ENCODE assay signal across 19 cellular contexts in genomic region chr10:51014680-51015425, GRCh38. TPM values are rescaled to one million over a fixed set of nuclear protein-coding genes. Genes with fewer than 3 reads are reported as not detected.
DNase-seq lines count a peak whose midpoint lies in the region; ATAC-seq and TF ChIP-seq lines count a peak whose summit lies in the region.
"Had no signal": no experiment of that assay in that cellular context is flagged by ENCODE, and none has a peak within 500 bp of the region (broad histone marks: within the 10 kb centered on the region; RNA-seq: fewer than 3 reads in every experiment).

No MANE protein-coding gene starts in this region.

- H3K36me3 ChIP-seq in BLaER1 treated with 17β-estradiol and CSF1 and Interleukin-3, amounts not matched to agents 10 nM and 100 nM = no peaks in the 10 kb centered on the region
- H3K36me3 ChIP-seq in MM.1S (replicated peaks; ENCODE audit: insufficient read depth, low read length) = no peaks in the 10 kb centered on the region
- no peaks in the 10 kb centered on the region for H3K36me3 ChIP-seq in mucosa of descending colon (ENCODE audit: low read depth)
- no peaks in the 10 kb centered on the region for H3K36me3 ChIP-seq in adrenal gland (replicated peaks in 1 of 2)

- peak overlapping the region; percentile 53 to 81 (median 72) for H3K4me2 ChIP-seq in BLaER1 treated with 17β-estradiol and CSF1 and Interleukin-3, amounts not matched to agents 10 nM and 100 nM
- peak overlapping the region; percentile 44 for H3K4me2 ChIP-seq in MM.1S (ENCODE audit: low read depth, low read length)

- H3K9me2 ChIP-seq in MM.1S (replicated peaks; ENCODE audit: insufficient read depth, low read length) = no peaks in the 10 kb centered on the region

- no peaks in the 10 kb centered on the region for H3K79me2 ChIP-seq in MM.1S (ENCODE audit: low read length)

- H3K4me3 ChIP-seq in BLaER1 treated with 17β-estradiol and CSF1 and Interleukin-3, amounts not matched to agents 10 nM and 100 nM = peak overlapping the region in 1 of 10 experiments; percentile 18; a peak in 2 of 20 replicates
- no peak overlapping the region for H3K4me3 ChIP-seq in MM.1S (ENCODE audit: low read length)
- H3K4me3 ChIP-seq in mucosa of descending colon = no peak overlapping the region
- H3K4me3 ChIP-seq in adrenal gland = no peak overlapping the region

- peaks cover 18 to 32% (median 27%) of the 10 kb centered on the region in 10 experiments for H3K4me1 ChIP-seq in BLaER1 treated with 17β-estradiol and CSF1 and Interleukin-3, amounts not matched to agents 10 nM and 100 nM
- H3K4me1 ChIP-seq in MM.1S (ENCODE audit: low read length) = peaks cover 14% of the 10 kb centered on the region
- H3K4me1 ChIP-seq in mucosa of descending colon (ENCODE audit: low read depth) = no peaks in the 10 kb centered on the region
- no peaks in the 10 kb centered on the region for H3K4me1 ChIP-seq in adrenal gland (replicated peaks in 1 of 2)

- DNase-seq in MM.1S (peak; percentile 69), dedifferentiated amniotic fluid mesenchymal stem cell (ENCODE audit: extremely low spot score) (peak; percentile 47), pons (ENCODE audit: low spot score) (peak; percentile 22), mucosa of descending colon (no peak), adrenal gland (no peak), GM20000 (ENCODE audit: low spot score) (no peak)
- DNase-seq in stimulated activated CD4-positive, alpha-beta T cell treated with anti-CD3 and anti-CD28 coated beads, Interleukin-4, amount 100 ng/mL, for 4 hours = no peak
- DNase-seq: activated CD4-positive, alpha-beta T cell treated with anti-CD3 and anti-CD28 coated beads for 36 hours; activated gamma-delta T cell; anterior cingulate cortex; glutamatergic neuron; HFFc6; immature natural killer cell; mammary epithelial cell; NCI-H2029; retina; stimulated activated naive CD8-positive, alpha-beta T cell treated with anti-CD3 and anti-CD28 coated beads, Interleukin-15, amount 100 ng/mL, for 72 hours had no signal

- no peak overlapping the region; the same call in 1 of the 2 replicates for H2AFZ ChIP-seq in MM.1S (ENCODE audit: low read length)

- no peaks in the 10 kb centered on the region for H3F3A ChIP-seq in MM.1S (ENCODE audit: insufficient read depth, low read length)

- peak overlapping the region in 9 of 11 experiments; percentile 25 to 81 (median 68); a peak in 17 of 22 replicates for H3K27ac ChIP-seq in BLaER1 treated with 17β-estradiol and CSF1 and Interleukin-3, amounts not matched to agents 10 nM and 100 nM
- H3K27ac ChIP-seq in MM.1S (ENCODE audit: low read length) = no peak overlapping the region; the same call in 1 of the 2 replicates
- H3K27ac ChIP-seq in adrenal gland = peak overlapping the region in 1 of 5 donors; percentile 45

- H3K9ac ChIP-seq in BLaER1 treated with 17β-estradiol and CSF1 and Interleukin-3, amounts not matched to agents 10 nM and 100 nM = peak overlapping the region in 5 of 11 experiments; percentile 18 to 43 (median 37); a peak in 8 of 22 replicates
- H3K9ac ChIP-seq in MM.1S (ENCODE audit: low read length) = no peak overlapping the region

- peaks cover 0 to 4% (median 0%) of the 10 kb centered on the region in 11 experiments; a peak in 2 of 22 replicates for H3K27me3 ChIP-seq in BLaER1 treated with 17β-estradiol and CSF1 and Interleukin-3, amounts not matched to agents 10 nM and 100 nM
- H3K27me3 ChIP-seq in MM.1S (replicated peaks; ENCODE audit: insufficient read depth, low read length) (no peaks in the 10 kb centered on the region), adrenal gland (no peaks in the 10 kb centered on the region)

- H4K20me1 ChIP-seq in BLaER1 treated with 17β-estradiol and CSF1 and Interleukin-3, amounts not matched to agents 10 nM and 100 nM = no peaks in the 10 kb centered on the region
- H4K20me1 ChIP-seq in MM.1S (ENCODE audit: insufficient read depth, low read length) = no peaks in the 10 kb centered on the region

- intact Hi-C loops in mucosa of descending colon (cut with DNase I, micrococcal nuclease) (no loop called here), adrenal gland (cut with DNase I) (no loop called here)

- peaks cover 11 to 22% (median 17%) of the 10 kb centered on the region in 11 experiments for H3K9me3 ChIP-seq in BLaER1 treated with 17β-estradiol and CSF1 and Interleukin-3, amounts not matched to agents 10 nM and 100 nM (replicated peaks in 1 of 11)
- H3K9me3 ChIP-seq in MM.1S (replicated peaks; ENCODE audit: insufficient read depth, low read length) (no peaks in the 10 kb centered on the region), mucosa of descending colon (no peaks in the 10 kb centered on the region), adrenal gland (replicated peaks in 1 of 3) (no peaks in the 10 kb centered on the region)

- TF ChIP-seq CTCF in MM.1S (IDR thresholded peaks at IDR 0.05; ENCODE audit: low read length) = no peak
- TF ChIP-seq CTCF in mucosa of descending colon (IDR thresholded peaks at IDR 0.05) = no peak
- no peak for TF ChIP-seq CTCF in adrenal gland (IDR thresholded peaks at IDR 0.05)
- TF ChIP-seq CTCF in GM20000 (IDR thresholded peaks at IDR 0.05; ENCODE audit: extremely low read depth, missing control alignments) = no peak

- ATAC-seq in mucosa of descending colon = no peak
- ATAC-seq: activated CD4-positive, alpha-beta T cell treated with anti-CD3 and anti-CD28 coated beads for 36 hours; stimulated activated naive CD8-positive, alpha-beta T cell treated with anti-CD3 and anti-CD28 coated beads, Interleukin-15, amount 100 ng/mL, for 72 hours had no signal

- WGBS in adrenal gland, 4 donors = 41 to 50% (median 43%) methylated on average over 4 of the region's 4 CpGs

- no peak for TF ChIP-seq POLR2A in adrenal gland (IDR thresholded peaks at IDR 0.05)

RNA-seq across cellular contexts. Expression of gene PRKG1, which starts 59.4 kb away (rescaled TPM):
- total RNA-seq in mucosa of descending colon (10 to 100 TPM; 17.1 to 55.6 (median 21.1) TPM), adrenal gland (100 to 1,000 TPM in 1 of 8 donors, 10 to 100 TPM in 7; 26.1 to 104 (median 57.5) TPM)
- polyA plus RNA-seq in adrenal gland = 10 to 100 TPM in 2 of 3 donors, 1 to 10 TPM in 1; 6.9 to 15.5 (median 14.4) TPM
- total RNA-seq: activated CD4-positive, alpha-beta T cell treated with anti-CD3 and anti-CD28 coated beads for 36 hours; OCI-LY7 had no signal

Comparison
In these comparisons a context has a peak if more than half of its experiments do, and no peak if none do; other contexts are left out.
1. DNase-seq: peak in MM.1S (single experiment), dedifferentiated amniotic fluid mesenchymal stem cell (single experiment) and pons (single experiment); none in mucosa of descending colon (0 of 3), stimulated activated CD4-positive, alpha-beta T cell treated with anti-CD3 and anti-CD28 coated beads, Interleukin-4, amount 100 ng/mL, for 4 hours (0 of 2), adrenal gland (0 of 7) and GM20000 (single experiment).